ENCODE assay signal across 1 cellular context in genomic region chr10:28496481-28496961, GRCh38.
TF ChIP-seq lines count a peak whose summit lies in the region.

No MANE protein-coding gene starts in this region.

TF ChIP-seq in K562, 482 proteins besides CTCF, POLR2A, EP300 and RAD21 (continued from another document and continues in another):
- TF ChIP-seq, protein P1, sequence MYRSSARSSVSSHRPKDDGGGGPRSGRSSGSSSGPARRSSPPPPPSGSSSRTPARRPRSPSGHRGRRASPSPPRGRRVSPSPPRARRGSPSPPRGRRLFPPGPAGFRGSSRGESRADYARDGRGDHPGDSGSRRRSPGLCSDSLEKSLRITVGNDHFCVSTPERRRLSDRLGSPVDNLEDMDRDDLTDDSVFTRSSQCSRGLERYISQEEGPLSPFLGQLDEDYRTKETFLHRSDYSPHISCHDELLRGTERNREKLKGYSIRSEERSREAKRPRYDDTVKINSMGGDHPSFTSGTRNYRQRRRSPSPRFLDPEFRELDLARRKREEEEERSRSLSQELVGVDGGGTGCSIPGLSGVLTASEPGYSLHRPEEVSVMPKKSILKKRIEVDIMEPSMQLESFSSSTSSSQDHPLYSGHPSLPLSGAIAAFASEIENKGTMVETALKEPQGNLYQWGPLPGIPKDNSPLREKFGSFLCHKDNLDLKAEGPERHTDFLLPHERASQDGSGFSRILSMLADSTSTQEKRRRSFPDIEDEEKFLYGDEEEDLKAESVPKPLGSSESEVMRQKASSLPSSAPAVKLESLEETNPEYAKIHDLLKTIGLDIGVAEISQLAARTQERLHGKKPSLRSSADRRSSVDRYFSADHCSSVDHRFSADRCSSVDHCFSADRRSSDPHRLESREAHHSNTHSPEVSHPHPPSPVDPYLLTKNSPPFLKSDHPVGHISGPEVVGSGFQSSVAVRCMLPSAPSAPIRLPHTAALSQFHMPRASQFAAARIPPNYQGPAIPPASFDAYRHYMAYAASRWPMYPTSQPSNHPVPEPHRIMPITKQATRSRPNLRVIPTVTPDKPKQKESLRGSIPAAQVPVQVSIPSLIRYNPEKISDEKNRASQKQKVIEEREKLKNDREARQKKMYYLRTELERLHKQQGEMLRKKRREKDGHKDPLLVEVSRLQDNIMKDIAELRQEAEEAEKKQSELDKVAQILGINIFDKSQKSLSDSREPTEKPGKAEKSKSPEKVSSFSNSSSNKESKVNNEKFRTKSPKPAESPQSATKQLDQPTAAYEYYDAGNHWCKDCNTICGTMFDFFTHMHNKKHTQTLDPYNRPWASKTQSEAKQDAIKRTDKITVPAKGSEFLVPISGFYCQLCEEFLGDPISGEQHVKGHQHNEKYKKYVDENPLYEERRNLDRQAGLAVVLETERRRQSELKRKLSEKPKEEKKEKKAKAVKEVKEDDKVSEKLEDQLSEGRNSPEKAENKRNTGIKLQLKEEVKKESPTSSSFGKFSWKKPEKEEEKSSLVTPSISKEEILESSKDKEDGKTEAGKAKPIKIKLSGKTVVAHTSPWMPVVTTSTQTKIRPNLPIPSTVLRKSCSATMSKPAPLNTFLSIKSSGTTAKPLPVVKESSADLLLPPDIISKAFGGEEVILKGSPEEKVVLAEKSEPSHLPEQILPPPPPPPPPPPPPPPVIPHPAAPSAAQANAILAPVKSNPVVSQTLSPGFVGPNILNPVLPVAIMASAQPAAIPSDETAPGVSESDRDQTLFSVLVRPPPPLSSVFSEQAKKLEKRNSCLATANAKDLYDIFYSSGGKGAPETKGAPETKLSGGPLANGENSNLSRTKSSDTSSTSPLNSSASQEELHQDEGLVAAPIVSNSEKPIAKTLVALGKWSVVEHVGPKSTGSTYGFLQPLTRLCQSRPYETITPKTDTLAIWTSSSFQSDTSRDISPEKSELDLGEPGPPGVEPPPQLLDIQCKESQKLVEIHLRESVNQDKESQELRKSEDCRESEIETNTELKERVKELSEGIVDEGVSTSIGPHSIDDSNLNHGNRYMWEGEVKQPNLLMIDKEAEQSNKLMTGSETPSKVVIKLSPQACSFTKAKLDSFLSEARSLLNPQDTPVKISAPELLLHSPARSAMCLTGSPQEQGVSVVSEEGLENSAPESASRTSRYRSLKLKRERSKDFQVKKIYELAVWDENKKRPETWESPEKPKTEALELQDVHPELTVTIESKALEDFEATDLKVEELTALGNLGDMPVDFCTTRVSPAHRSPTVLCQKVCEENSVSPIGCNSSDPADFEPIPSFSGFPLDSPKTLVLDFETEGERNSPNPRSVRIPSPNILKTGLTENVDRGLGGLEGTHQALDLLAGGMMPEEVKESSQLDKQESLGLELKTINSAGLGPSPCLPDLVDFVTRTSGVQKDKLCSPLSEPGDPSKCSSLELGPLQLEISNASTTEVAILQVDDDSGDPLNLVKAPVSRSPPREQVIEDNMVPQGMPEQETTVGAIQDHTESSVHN (IDR thresholded peaks at IDR 0.05; ENCODE audit: borderline replicate concordance in 1 of 2, low read depth in 1 of 2): peak in 1 of 2 experiments; percentile 86; a peak in 2 of 4 replicates
- TF ChIP-seq, protein P2, sequence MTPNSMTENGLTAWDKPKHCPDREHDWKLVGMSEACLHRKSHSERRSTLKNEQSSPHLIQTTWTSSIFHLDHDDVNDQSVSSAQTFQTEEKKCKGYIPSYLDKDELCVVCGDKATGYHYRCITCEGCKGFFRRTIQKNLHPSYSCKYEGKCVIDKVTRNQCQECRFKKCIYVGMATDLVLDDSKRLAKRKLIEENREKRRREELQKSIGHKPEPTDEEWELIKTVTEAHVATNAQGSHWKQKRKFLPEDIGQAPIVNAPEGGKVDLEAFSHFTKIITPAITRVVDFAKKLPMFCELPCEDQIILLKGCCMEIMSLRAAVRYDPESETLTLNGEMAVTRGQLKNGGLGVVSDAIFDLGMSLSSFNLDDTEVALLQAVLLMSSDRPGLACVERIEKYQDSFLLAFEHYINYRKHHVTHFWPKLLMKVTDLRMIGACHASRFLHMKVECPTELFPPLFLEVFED (CRISPR knock-in tag; conservative IDR thresholded peaks at IDR 0.05): no peak
- TF ChIP-seq HDAC8 (tag; IDR thresholded peaks at IDR 0.05): no peak
- TF ChIP-seq KLF13 (tag; IDR thresholded peaks at IDR 0.05; ENCODE audit: borderline replicate concordance, low read depth): no peak
- peak in 1 of 2 experiments; percentile 87; a peak in 3 of 4 replicates for TF ChIP-seq RCOR1 (IDR thresholded peaks at IDR 0.05; ENCODE audit: borderline replicate concordance in 1 of 2, low read depth in 2 of 2, low read length in 2 of 2)
- peak; percentile 75 for TF ChIP-seq BHLHE40 (IDR thresholded peaks at IDR 0.05; ENCODE audit: low read length)
- TF ChIP-seq DLX4 (CRISPR knock-in tag; IDR thresholded peaks at IDR 0.05): no peak
- TF ChIP-seq MEIS2 (IDR thresholded peaks at IDR 0.05; ENCODE audit: partially characterized antibody): peak; percentile 82
- no peak for TF ChIP-seq ZNF324 (CRISPR knock-in tag; IDR thresholded peaks at IDR 0.05)
- no peak for TF ChIP-seq ZNF24 (IDR thresholded peaks at IDR 0.05)
- no peak for TF ChIP-seq STAT6 (CRISPR knock-in tag; IDR thresholded peaks at IDR 0.05)
- no peak for TF ChIP-seq HOXB6 (CRISPR knock-in tag; IDR thresholded peaks at IDR 0.05; ENCODE audit: borderline replicate concordance)
- no peak for TF ChIP-seq SAFB (IDR thresholded peaks at IDR 0.05; ENCODE audit: borderline replicate concordance, low read depth, low read length)
- peak; percentile 58 for TF ChIP-seq TCF3 (CRISPR knock-in tag; IDR thresholded peaks at IDR 0.05)
- no peak for TF ChIP-seq RNF2 (IDR thresholded peaks at IDR 0.05)
- TF ChIP-seq HDAC1 (IDR thresholded peaks at IDR 0.05): peak in 1 of 2 experiments; percentile 51; a peak in 1 of 4 replicates
- no peak for TF ChIP-seq ZNF644 (tag; IDR thresholded peaks at IDR 0.05; ENCODE audit: low read depth)
- TF ChIP-seq ZBED1 (IDR thresholded peaks at IDR 0.05): no peak
- TF ChIP-seq MAX (CRISPR knock-in tag; IDR thresholded peaks at IDR 0.05): no peak
- TF ChIP-seq KLF10 (CRISPR knock-in tag; IDR thresholded peaks at IDR 0.05): no peak
- TF ChIP-seq DPF2 (IDR thresholded peaks at IDR 0.05): peak; percentile 44; the same call in 1 of the 2 replicates
- TF ChIP-seq, protein P3, sequence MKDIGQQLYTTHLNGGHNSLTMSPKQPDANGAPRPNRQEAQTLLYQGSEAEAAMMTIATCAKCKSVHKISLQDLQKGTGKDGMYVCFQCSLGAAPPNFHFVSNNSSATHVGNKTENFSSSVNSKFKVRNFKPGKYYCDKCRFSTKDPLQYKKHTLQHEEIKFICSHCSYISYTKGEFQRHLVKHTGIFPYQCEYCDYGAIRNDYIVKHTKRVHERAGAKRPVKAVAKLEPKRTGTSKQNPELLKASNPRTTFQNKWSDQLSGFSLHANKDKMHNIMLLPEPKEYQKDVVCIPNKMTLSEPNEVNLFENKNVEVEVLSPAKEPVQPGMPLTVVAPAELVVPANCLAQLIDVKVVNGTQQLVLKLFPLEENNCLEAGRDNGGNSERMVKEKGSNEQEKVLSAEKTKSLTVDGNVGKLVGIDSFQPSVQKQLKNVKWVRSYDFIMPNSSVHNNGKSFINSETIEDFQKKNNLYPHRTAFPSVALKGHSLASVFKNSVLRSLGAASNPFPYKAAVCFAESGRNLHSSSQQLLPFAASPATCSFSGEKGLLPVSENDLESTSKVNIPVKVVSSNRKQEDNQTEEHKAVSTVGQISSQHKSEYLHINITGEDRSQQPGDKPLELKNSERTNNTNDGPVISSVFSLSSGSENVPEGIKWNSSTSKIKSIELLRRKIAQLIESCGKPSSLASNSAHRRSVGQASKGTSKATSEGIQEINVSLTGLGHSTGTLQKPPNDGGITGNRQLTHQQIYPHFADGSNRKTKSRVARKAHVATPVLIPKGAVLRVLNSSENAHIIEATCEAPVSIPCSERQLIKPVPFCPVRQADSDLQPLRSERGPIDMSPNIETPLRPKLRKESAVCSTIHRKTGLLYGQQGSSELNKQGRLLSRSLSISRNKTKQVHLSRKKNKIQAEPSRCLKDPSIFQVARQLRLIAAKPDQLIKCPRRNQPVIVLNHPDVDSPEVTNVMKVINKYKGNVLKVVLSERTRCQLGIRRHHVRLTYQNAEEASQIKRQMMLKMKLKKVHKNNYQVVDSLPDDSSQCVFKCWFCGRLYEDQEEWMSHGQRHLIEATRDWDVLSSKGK (CRISPR knock-in tag; IDR thresholded peaks at IDR 0.05): no peak
- no peak for TF ChIP-seq TFE3 (CRISPR knock-in tag; IDR thresholded peaks at IDR 0.05)
- no peak for TF ChIP-seq ATF1 (CRISPR knock-in tag; IDR thresholded peaks at IDR 0.05)
- TF ChIP-seq ATF1 (tag; IDR thresholded peaks at IDR 0.05): no peak
- TF ChIP-seq JUND (IDR thresholded peaks at IDR 0.05; ENCODE audit: borderline replicate concordance, low read depth, low read length): peak; percentile 35; the same call in 1 of the 2 replicates
- no peak for TF ChIP-seq JUND (tag; IDR thresholded peaks at IDR 0.05; ENCODE audit: borderline replicate concordance, low read depth, low read length)
- peak; percentile 72 for TF ChIP-seq CEBPB (tag; IDR thresholded peaks at IDR 0.05)
- TF ChIP-seq, protein P4, sequence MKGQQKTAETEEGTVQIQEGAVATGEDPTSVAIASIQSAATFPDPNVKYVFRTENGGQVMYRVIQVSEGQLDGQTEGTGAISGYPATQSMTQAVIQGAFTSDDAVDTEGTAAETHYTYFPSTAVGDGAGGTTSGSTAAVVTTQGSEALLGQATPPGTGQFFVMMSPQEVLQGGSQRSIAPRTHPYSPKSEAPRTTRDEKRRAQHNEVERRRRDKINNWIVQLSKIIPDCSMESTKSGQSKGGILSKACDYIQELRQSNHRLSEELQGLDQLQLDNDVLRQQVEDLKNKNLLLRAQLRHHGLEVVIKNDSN (CRISPR knock-in tag; IDR thresholded peaks at IDR 0.05): no peak
- no peak for TF ChIP-seq GABPB2 (CRISPR knock-in tag; conservative IDR thresholded peaks at IDR 0.05)
- no peak for TF ChIP-seq SRSF7 (optimal IDR thresholded peaks at IDR 0.05; ENCODE audit: low read depth, low read length)
- TF ChIP-seq BACH1 (tag; IDR thresholded peaks at IDR 0.05): no peak
- TF ChIP-seq NONO (IDR thresholded peaks at IDR 0.05; ENCODE audit: low read depth in 2 of 2, low read length in 1 of 2): no peak
- TF ChIP-seq ZBTB9 (CRISPR knock-in tag; IDR thresholded peaks at IDR 0.05): no peak
- TF ChIP-seq PHF8 (IDR thresholded peaks at IDR 0.05; ENCODE audit: borderline replicate concordance, low read length): no peak
- TF ChIP-seq GTF2E2 (tag; IDR thresholded peaks at IDR 0.05): no peak
- TF ChIP-seq, protein P5, sequence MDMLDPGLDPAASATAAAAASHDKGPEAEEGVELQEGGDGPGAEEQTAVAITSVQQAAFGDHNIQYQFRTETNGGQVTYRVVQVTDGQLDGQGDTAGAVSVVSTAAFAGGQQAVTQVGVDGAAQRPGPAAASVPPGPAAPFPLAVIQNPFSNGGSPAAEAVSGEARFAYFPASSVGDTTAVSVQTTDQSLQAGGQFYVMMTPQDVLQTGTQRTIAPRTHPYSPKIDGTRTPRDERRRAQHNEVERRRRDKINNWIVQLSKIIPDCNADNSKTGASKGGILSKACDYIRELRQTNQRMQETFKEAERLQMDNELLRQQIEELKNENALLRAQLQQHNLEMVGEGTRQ (CRISPR knock-in tag; IDR thresholded peaks at IDR 0.05): no peak
- TF ChIP-seq SIN3A (IDR thresholded peaks at IDR 0.05; ENCODE audit: borderline replicate concordance in 2 of 2, control insufficient read depth in 1 of 2, low read depth in 2 of 2, low read length in 2 of 2): no peak
- no peak for TF ChIP-seq HIVEP1 (CRISPR knock-in tag; IDR thresholded peaks at IDR 0.05)
